Comparison of ENCODE assay signal across 22 cellular contexts in genomic region chr12:10305411-10305810, GRCh38. TPM values are rescaled to one million over a fixed set of nuclear protein-coding genes. Genes with fewer than 3 reads are reported as not detected.
"Had no signal": no experiment of that assay in that cellular context is flagged by ENCODE, and none has a peak within 500 bp of the region (broad histone marks: within the 10 kb centered on the region; RNA-seq: fewer than 3 reads in every experiment).

No MANE protein-coding gene starts in this region.

- ATAC-seq: activated CD4-positive, CD25-positive, alpha-beta regulatory T cell treated with anti-CD3 and anti-CD28 coated beads, Interleukin-2, amount 50 U/mL, for 24 hours; left lobe of liver; right lobe of liver had no signal

- H3K9ac ChIP-seq: SK-N-SH had no signal

- FAIRE-seq: endometrium, kidney had no signal

- H3K9me3 ChIP-seq: ovary, right lobe of liver, SK-N-SH, thoracic aorta, upper lobe of left lung had no signal

- H3K4me3 ChIP-seq: coronary artery, ovary, right lobe of liver, smooth muscle cell, thoracic aorta, upper lobe of left lung had no signal

- H3K27me3 Mint-ChIP-seq: memory B cell, naive B cell had no signal

- H3K27ac ChIP-seq: brain microvascular endothelial cell, coronary artery, ovary, right lobe of liver, thoracic aorta, upper lobe of left lung had no signal

- H3K9me3 Mint-ChIP-seq: memory B cell had no signal

- H3K27ac Mint-ChIP-seq: activated CD4-positive, alpha-beta T cell treated with anti-CD3 and anti-CD28 coated beads, Interleukin-2, amount 10 ng/mL, durations not matched to agents 7 days and 5 days; memory B cell; naive B cell had no signal

- H3K27me3 ChIP-seq: brain microvascular endothelial cell, ovary, right lobe of liver, upper lobe of left lung had no signal

- H3K4me2 ChIP-seq: SK-N-SH, smooth muscle cell had no signal

- H3K4me1 Mint-ChIP-seq: memory B cell, naive B cell had no signal

- DNase-seq: activated CD4-positive, alpha-beta T cell treated with anti-CD3 and anti-CD28 coated beads, Interleukin-2, amount 10 ng/mL, durations not matched to agents 7 days and 5 days; aorta; brain microvascular endothelial cell; central memory CD4-positive, alpha-beta T cell; erythroblast; foreskin melanocyte; hypothalamus; kidney; naive B cell; ovary; right lobe of liver; SK-N-SH; stimulated activated CD4-positive, alpha-beta T cell treated with anti-CD3 and anti-CD28 coated beads, Interleukin-4, amount 100 ng/mL, for 1 hour; T1000; upper lobe of left lung had no signal

- H3K36me3 ChIP-seq: brain microvascular endothelial cell, ovary, right lobe of liver, thoracic aorta, upper lobe of left lung had no signal

- H3K36me3 Mint-ChIP-seq: memory B cell had no signal

- H3K4me3 Mint-ChIP-seq: activated CD4-positive, alpha-beta T cell treated with anti-CD3 and anti-CD28 coated beads, Interleukin-2, amount 10 ng/mL, durations not matched to agents 7 days and 5 days; memory B cell; naive B cell had no signal

- H3K4me1 ChIP-seq: right lobe of liver, upper lobe of left lung had no signal

RNA-seq across cellular contexts. Expression of gene KLRD1, which starts 2.3 kb away (rescaled TPM):
- polyA plus RNA-seq: SK-N-SH had no signal
